ENCODE assay signal across 6 cellular contexts in the genomic region with DNA sequence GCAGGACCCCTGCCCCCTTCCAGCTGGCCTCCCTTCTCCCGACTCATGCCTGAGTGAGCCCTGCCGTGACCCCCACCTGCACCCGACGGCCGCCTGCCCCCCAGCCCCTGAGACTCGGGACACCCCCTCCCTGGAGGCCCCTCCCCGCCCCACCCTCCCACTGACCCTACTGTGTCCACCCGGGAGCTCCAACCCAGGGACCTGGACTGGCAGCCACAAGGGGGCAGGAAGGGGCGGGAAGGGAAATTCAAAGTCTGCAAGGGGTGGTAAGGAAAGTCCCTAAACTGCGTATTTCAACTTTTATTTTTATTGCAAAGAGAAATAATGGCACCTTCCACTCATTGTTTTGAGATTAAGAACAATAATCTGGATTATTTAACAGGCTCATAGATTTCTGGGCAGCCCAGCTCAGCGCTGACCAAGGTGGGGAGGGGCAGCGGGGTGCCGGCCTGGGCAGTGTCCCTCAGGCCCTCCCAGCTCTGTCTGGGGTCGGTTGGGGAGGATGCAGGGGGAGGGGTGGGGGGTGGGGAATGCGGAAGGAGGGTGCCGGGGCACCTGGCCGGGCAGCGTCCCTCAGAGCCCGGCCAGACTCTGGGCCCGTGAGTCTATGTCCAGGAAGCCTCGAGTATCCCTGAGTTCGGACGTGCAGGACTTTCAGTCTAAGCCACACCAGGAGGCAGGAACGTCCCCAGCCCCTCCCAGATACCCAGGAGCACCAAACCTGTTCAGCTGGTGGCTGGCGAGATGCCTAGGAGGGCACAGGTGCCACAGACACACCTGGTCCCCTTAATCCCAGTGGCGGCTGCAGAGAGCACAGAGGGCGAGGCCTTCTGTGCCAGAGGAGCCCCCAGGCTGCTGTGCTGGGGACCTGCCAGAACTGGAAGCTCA.
DNase-seq lines count a peak whose midpoint lies in the region; ATAC-seq lines count a peak whose summit lies in the region.

No MANE protein-coding gene starts in this region.

- peak overlapping the region; percentile 76 for H3K4me3 Mint-ChIP-seq in T-helper 1 cell treated with Interleukin-12 subunit alpha and Interleukin-12 subunit beta and Interleukin-4 antibody, amounts not matched to agents 30 μg/mL and 1 μg/mL, for 36 hours

- no peaks in the 10 kb centered on the region for H3K27me3 Mint-ChIP-seq in T-helper 1 cell treated with Interleukin-12 subunit alpha and Interleukin-12 subunit beta and Interleukin-4 antibody, amounts not matched to agents 30 μg/mL and 1 μg/mL, for 36 hours (ENCODE audit: low read depth)

- H3K36me3 ChIP-seq in iPS-18a (ENCODE audit: control insufficient read depth, low read depth, low read length): no peaks in the 10 kb centered on the region

- peaks cover 4% of the 10 kb centered on the region for H3K4me1 Mint-ChIP-seq in T-helper 1 cell treated with Interleukin-12 subunit alpha and Interleukin-12 subunit beta and Interleukin-4 antibody, amounts not matched to agents 30 μg/mL and 1 μg/mL, for 36 hours (ENCODE audit: low read depth)

- H3K4me1 ChIP-seq in iPS-18a (ENCODE audit: control insufficient read depth, low read depth, low read length): no peaks in the 10 kb centered on the region

- no peaks in the 10 kb centered on the region for H3K27me3 ChIP-seq in iPS-18a (ENCODE audit: control insufficient read depth, insufficient read depth, low read length)

- DNase-seq in HPDE6-E6E7 (ENCODE audit: extremely low spot score) (peak; percentile 95), epidermal melanocyte (ENCODE audit: insufficient read length, low spot score) (no peak)

- no peaks in the 10 kb centered on the region for H3K36me3 Mint-ChIP-seq in T-helper 1 cell treated with Interleukin-12 subunit alpha and Interleukin-12 subunit beta and Interleukin-4 antibody, amounts not matched to agents 30 μg/mL and 1 μg/mL, for 36 hours (ENCODE audit: low read depth)

- H3K27ac ChIP-seq in iPS-18a (ENCODE audit: low read length): no peak overlapping the region

- peak overlapping the region; percentile 40 for H3K4me3 ChIP-seq in iPS-18a (ENCODE audit: low read length)

- H3K27ac Mint-ChIP-seq in T-helper 1 cell treated with Interleukin-12 subunit alpha and Interleukin-12 subunit beta and Interleukin-4 antibody, amounts not matched to agents 30 μg/mL and 1 μg/mL, for 36 hours: peak overlapping the region; percentile 92

- H3K9ac ChIP-seq in iPS-18a (ENCODE audit: low read length): no peak overlapping the region

- H3K9me3 ChIP-seq in iPS-18a (ENCODE audit: control insufficient read depth, low read depth, low read length): no peaks in the 10 kb centered on the region

- H3K9me3 Mint-ChIP-seq in T-helper 1 cell treated with Interleukin-12 subunit alpha and Interleukin-12 subunit beta and Interleukin-4 antibody, amounts not matched to agents 30 μg/mL and 1 μg/mL, for 36 hours: no peaks in the 10 kb centered on the region

- no peak for ATAC-seq in HG03095 (IDR thresholded peaks at IDR 0.05; ENCODE audit: unreplicated experiment)
- no peak for ATAC-seq in HG03439 (IDR thresholded peaks at IDR 0.05; ENCODE audit: unreplicated experiment)
